ENCODE assay signal across 9 cellular contexts in genomic region chr1:41868241-41868953, GRCh38. TPM values are rescaled to one million over a fixed set of nuclear protein-coding genes. Genes with fewer than 3 reads are reported as not detected.
DNase-seq lines count a peak whose midpoint lies in the region; ATAC-seq lines count a peak whose summit lies in the region.
"Had no signal": no experiment of that assay in that cellular context is flagged by ENCODE, and none has a peak within 500 bp of the region (broad histone marks: within the 10 kb centered on the region; RNA-seq: fewer than 3 reads in every experiment).

No MANE protein-coding gene starts in this region.

- ATAC-seq in activated CD4-positive, CD25-positive, alpha-beta regulatory T cell treated with anti-CD3 and anti-CD28 coated beads, Interleukin-2, amount 50 U/mL, for 24 hours, result peak; percentile 74 to 80
- ATAC-seq in HG02759 (IDR thresholded peaks at IDR 0.05; ENCODE audit: unreplicated experiment) (peak; percentile 67), naive B cell (ENCODE audit: low read depth in 2 of 2) (peak; percentile 82 to 88), GM21528 (IDR thresholded peaks at IDR 0.05; ENCODE audit: low FRiP score, unreplicated experiment) (no peak)

- DNase-seq in activated CD4-positive, CD25-positive, alpha-beta regulatory T cell (lab: John Stamatoyannopoulos, UW), result no peak
- DNase-seq in SK-MEL-5 (ENCODE audit: low read depth, low spot score), result peak; percentile 19
- DNase-seq in naive B cell, result peak; percentile 25
- DNase-seq in NCI-H1930 (lab: John Stamatoyannopoulos, UW), result no peak
- DNase-seq in putamen (ENCODE audit: low spot score), result no peak
- DNase-seq: NCI-H187 had no signal

- no peaks in the 10 kb centered on the region for H3K9me3 Mint-ChIP-seq in naive B cell

- H3K4me3 Mint-ChIP-seq in naive B cell, result peak overlapping the region in 2 of 8 donors; percentile 31 to 50

- peak overlapping the region in 4 of 6 donors; percentile 0 to 86 (median 70) for H3K27ac Mint-ChIP-seq in naive B cell

- in situ Hi-C loops in SK-MEL-5 (cut with HindIII; ENCODE audit: low pct_unique_long_range_greater_than_20kb, low sequenced_read_pairs), result no loop called here

- H3K4me1 Mint-ChIP-seq in naive B cell, result peaks cover 12 to 17% (median 12%) of the 10 kb centered on the region in 3 donors

- no peaks in the 10 kb centered on the region for H3K27me3 Mint-ChIP-seq in naive B cell

- no peaks in the 10 kb centered on the region for H3K36me3 Mint-ChIP-seq in naive B cell

RNA-seq across cellular contexts. Expression of gene HIVEP3, which starts 50.3 kb away (rescaled TPM):
- 0.11 and 0.32 TPM in 2 replicates for total RNA-seq in SK-MEL-5 (2014; rRNA removed; shearing (Covaris generic))
- polyA plus RNA-seq in SK-MEL-5 (2015; cell fraction: cytosol; rRNA removed), result 2.2 and 3.3 TPM in 2 replicates
- 0.77 and 1.8 TPM in 2 replicates for polyA plus RNA-seq in SK-MEL-5 (2015; cell fraction: nucleus; rRNA removed)
- polyA plus RNA-seq in naive B cell (ENCODE audit: low read depth in 6 of 6), result 1 to 10 TPM in 4 of 6 donors, under 1 TPM in 2; 0.83 to 2.1 (median 1.3) TPM

Comparison
In these comparisons a context has a peak if more than half of its experiments do, and no peak if none do; other contexts are left out.
1. DNase-seq: peak in SK-MEL-5 (single experiment) and naive B cell (single experiment); none in activated CD4-positive, CD25-positive, alpha-beta regulatory T cell (0 of 4), NCI-H1930 (0 of 2) and putamen (single experiment).